ENCODE assay signal across 8 cellular contexts in the genomic region with DNA sequence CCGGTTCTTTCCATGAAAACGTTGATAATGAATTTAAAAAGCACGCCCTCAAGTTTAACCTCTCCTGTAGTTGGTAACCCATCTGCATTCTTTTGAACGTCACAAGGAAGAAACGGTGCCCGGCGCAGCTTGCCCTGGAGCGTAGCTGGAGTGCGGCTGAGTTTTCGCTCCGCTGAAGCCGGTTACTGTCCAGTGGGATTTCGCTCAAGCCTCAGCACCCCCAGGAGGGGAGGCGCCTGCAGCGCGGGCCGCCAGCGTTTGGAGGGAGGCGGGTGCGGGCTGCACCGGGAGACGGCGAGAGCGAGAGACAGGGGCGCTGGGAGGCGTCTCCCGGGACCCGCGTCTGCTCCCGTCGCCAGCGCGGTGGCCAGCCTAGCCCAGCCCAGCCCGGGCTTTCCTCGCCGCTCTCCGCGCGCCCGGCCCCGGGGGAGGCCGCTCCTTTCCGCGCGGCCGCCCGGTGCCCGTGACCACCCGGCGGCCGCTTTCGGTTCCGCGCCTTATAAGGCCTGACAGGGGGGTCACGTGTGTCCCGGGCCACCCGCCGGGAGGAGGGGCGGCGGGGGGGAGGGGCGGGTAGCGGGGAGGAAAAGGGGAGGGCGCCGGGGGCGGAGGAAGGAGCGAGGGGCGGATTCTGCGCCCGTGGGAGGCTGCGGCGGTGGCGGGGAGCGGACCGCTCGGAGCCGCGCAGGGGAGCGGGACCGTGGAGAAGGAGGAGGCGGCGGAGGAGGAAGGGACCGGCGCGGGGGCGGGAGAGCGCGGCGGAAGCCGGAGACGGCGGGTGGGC. TPM values are rescaled to one million over a fixed set of nuclear protein-coding genes. Genes with fewer than 3 reads are reported as not detected.
A peak's percentile ranks its signal among the peaks of the same experiment; 100 is the strongest.
DNase-seq lines count a peak whose midpoint lies in the region; ATAC-seq and TF ChIP-seq lines count a peak whose summit lies in the region.

No MANE protein-coding gene starts in this region.

- peaks cover 7% of the 10 kb centered on the region for H3K36me3 Mint-ChIP-seq in activated naive CD4-positive, alpha-beta T cell treated with anti-CD3 and anti-CD28 coated beads for 36 hours (ENCODE audit: low read depth)

- peak in 1 of 2 donors; percentile 63 for TF ChIP-seq POLR2A in suprapubic skin (IDR thresholded peaks at IDR 0.05)

- H3K4me1 ChIP-seq in suprapubic skin = peaks cover 18% of the 10 kb centered on the region

- peaks cover 6% of the 10 kb centered on the region for H3K9me3 ChIP-seq in suprapubic skin

- intact Hi-C loops in activated naive CD4-positive, alpha-beta T cell treated with anti-CD3 and anti-CD28 coated beads for 36 hours (cut with micrococcal nuclease) = loop anchor here (1.0 to 10.0 kb wide), 5 partner anchors 8 to 685 kb away; a partner anchor contains a TSS

- CTCF ChIA-PET in activated naive CD4-positive, alpha-beta T cell treated with anti-CD3 and anti-CD28 coated beads for 36 hours (lab: Charles Lee) = interaction anchor here (1.7 kb wide), 1 partner anchor 77 kb away, joined by 3 read pairs; no protein-coding TSS in a partner anchor

- peak overlapping the region; percentile 73 for H3K27ac Mint-ChIP-seq in activated naive CD4-positive, alpha-beta T cell treated with anti-CD3 and anti-CD28 coated beads for 36 hours

- peak; percentile 84 for DNase-seq in Daoy (ENCODE audit: low read depth)
- peak; percentile 62 for DNase-seq in Jurkat, Clone E6-1 (ENCODE audit: low read depth, low spot score)
- DNase-seq in SHP77 treated with DMSO at 0.1 percent for 48 hours (lab: John Stamatoyannopoulos, UW) = peak; percentile 27
- peak; percentile 86 for DNase-seq in activated naive CD4-positive, alpha-beta T cell treated with anti-CD3 and anti-CD28 coated beads for 36 hours
- peak; percentile 92 for DNase-seq in germinal center (ENCODE audit: low spot score)
- DNase-seq in occipital lobe (lab: John Stamatoyannopoulos, UW) = peak; percentile 85
- DNase-seq in suprapubic skin (ENCODE audit: low spot score in 2 of 2) = peak; percentile 94

- no peaks in the 10 kb centered on the region for H3K27me3 Mint-ChIP-seq in activated naive CD4-positive, alpha-beta T cell treated with anti-CD3 and anti-CD28 coated beads for 36 hours (ENCODE audit: low read depth)

- TF ChIP-seq EP300 in suprapubic skin (IDR thresholded peaks at IDR 0.05) = no peak

- WGBS in suprapubic skin = 2% methylated on average over 29 of the region's 91 CpGs

- H3K4me3 Mint-ChIP-seq in activated naive CD4-positive, alpha-beta T cell treated with anti-CD3 and anti-CD28 coated beads for 36 hours = peak overlapping the region; percentile 78

- H3K9me3 Mint-ChIP-seq in activated naive CD4-positive, alpha-beta T cell treated with anti-CD3 and anti-CD28 coated beads for 36 hours = peaks cover 5% of the 10 kb centered on the region

- peak; percentile 63 for ATAC-seq in GM21717 (IDR thresholded peaks at IDR 0.05; ENCODE audit: unreplicated experiment)

- no peaks in the 10 kb centered on the region for H3K36me3 ChIP-seq in suprapubic skin

- no peak for TF ChIP-seq CTCF in suprapubic skin (IDR thresholded peaks at IDR 0.05)

- H3K27me3 ChIP-seq in suprapubic skin = no peaks in the 10 kb centered on the region

- H3K27ac ChIP-seq in suprapubic skin = peak overlapping the region; percentile 95

- H3K4me3 ChIP-seq in Jurkat, Clone E6-1 (ENCODE audit: low read length) = peak overlapping the region; percentile 74
- H3K4me3 ChIP-seq in suprapubic skin = peak overlapping the region; percentile 85

- H3K4me1 Mint-ChIP-seq in activated naive CD4-positive, alpha-beta T cell treated with anti-CD3 and anti-CD28 coated beads for 36 hours (ENCODE audit: low read depth) = peaks cover 20% of the 10 kb centered on the region

RNA-seq across cellular contexts. Expression of a gene that starts 8.3 kb away (rescaled TPM):
- 4.3 and 6.7 TPM in 2 replicates for total RNA-seq in Daoy (2014; rRNA removed; shearing (Covaris generic))
- polyA plus RNA-seq in Jurkat, Clone E6-1 (2012; ENCODE audit: insufficient read depth, insufficient read length) = 3.7 TPM
- total RNA-seq in activated naive CD4-positive, alpha-beta T cell treated with anti-CD3 and anti-CD28 coated beads for 36 hours = 10 to 100 TPM; 12.6 to 13.7 TPM
- total RNA-seq in occipital lobe = 20.0 TPM
- 10 to 100 TPM; 14.8 to 28.0 (median 16.9) TPM for total RNA-seq in suprapubic skin

Comparison
In these comparisons a context has a peak if more than half of its experiments do, and no peak if none do; other contexts are left out.
1. Peak in every context shown above with its lines: DNase-seq, ATAC-seq, H3K4me3 ChIP-seq and H3K27ac ChIP-seq.
2. DNase-seq: peak in every context shown above with its lines; median percentile 94 in suprapubic skin; 92 in germinal center; 86 in activated naive CD4-positive, alpha-beta T cell treated with anti-CD3 and anti-CD28 coated beads for 36 hours; 85 in occipital lobe; 84 in Daoy; 62 in Jurkat, Clone E6-1; 27 in SHP77 treated with DMSO at 0.1 percent for 48 hours.